Comparison of ENCODE assay signal across 12 cellular contexts in genomic region chr10:93126484-93127052, GRCh38. TPM values are rescaled to one million over a fixed set of nuclear protein-coding genes. Genes with fewer than 3 reads are reported as not detected.
DNase-seq lines count a peak whose midpoint lies in the region; ATAC-seq, FAIRE-seq and TF ChIP-seq lines count a peak whose summit lies in the region.
"Had no signal": no experiment of that assay in that cellular context is flagged by ENCODE, and none has a peak within 500 bp of the region (broad histone marks: within the 10 kb centered on the region; RNA-seq: fewer than 3 reads in every experiment).

No MANE protein-coding gene starts in this region.

- no peaks in the 10 kb centered on the region for H4K20me1 ChIP-seq in HepG2 (ENCODE audit: insufficient read depth, low read length)

- in situ Hi-C loops in astrocyte of the cerebellum (cut with HindIII; ENCODE audit: low sequenced_read_pairs) (no loop called here), HepG2 (cut with HindIII; ENCODE audit: extremely low pct_ligation_motif_present, low pct_unique_long_range_greater_than_20kb) (no loop called here)

- H3K79me2 ChIP-seq in HepG2 (ENCODE audit: insufficient read depth, low read length): no peaks in the 10 kb centered on the region

- no peak for FAIRE-seq in HepG2 (lab: Jason Lieb, UNC)

- H3K27ac ChIP-seq in HEK293 (ENCODE audit: extremely low read depth, low read depth, low read length) (no peak overlapping the region), HepG2 (ENCODE audit: extremely low read length, insufficient read depth, low read length) (no peak overlapping the region), heart right ventricle (no peak overlapping the region)
- H3K27ac ChIP-seq: adrenal gland, VCaP had no signal

- BruUV-seq in HepG2 (replicated peaks; lab: Mats Ljungman, UMichigan): no TSS peak

- H3K36me3 ChIP-seq in HEK293 (ENCODE audit: control insufficient read depth in 2 of 2, insufficient read depth in 1 of 2, low read length in 2 of 2) (no peaks in the 10 kb centered on the region), HepG2 (replicated peaks in 1 of 2; ENCODE audit: control insufficient read depth in 1 of 2, insufficient read depth in 2 of 2, low read length in 2 of 2) (no peaks in the 10 kb centered on the region), heart right ventricle (no peaks in the 10 kb centered on the region)
- H3K36me3 ChIP-seq: adrenal gland had no signal

- ATAC-seq in HepG2: no peak
- ATAC-seq in GM19328 (IDR thresholded peaks at IDR 0.05; ENCODE audit: unreplicated experiment): no peak
- ATAC-seq in heart right ventricle: no peak

- H3K9me3 ChIP-seq in HEK293 (ENCODE audit: control insufficient read depth, insufficient read depth, low read depth, low read length) (no peaks in the 10 kb centered on the region), HepG2 (ENCODE audit: low read length) (peaks cover 22% of the 10 kb centered on the region), heart right ventricle (peaks cover 0 to 28% (median 13%) of the 10 kb centered on the region in 11 donors)

- TF ChIP-seq CTCF in HEK293 (tag by site-specific recombination; IDR thresholded peaks at IDR 0.05) (no peak), astrocyte of the cerebellum (IDR thresholded peaks at IDR 0.05; ENCODE audit: low read depth, low read length, missing control alignments) (peak; percentile 19), HepG2 (CRISPR knock-in tag; IDR thresholded peaks at IDR 0.05) (peak; percentile 22; the same call in 1 of the 2 replicates), heart right ventricle (IDR thresholded peaks at IDR 0.05) (peak in 3 of 9 donors; percentile 14 to 28 (median 23))

- no peaks in the 10 kb centered on the region for H3K4me1 ChIP-seq in HEK293 (ENCODE audit: control insufficient read depth, insufficient read depth, low read length)
- H3K4me1 ChIP-seq in HepG2 (ENCODE audit: insufficient read depth, low read length): no peaks in the 10 kb centered on the region
- no peaks in the 10 kb centered on the region for H3K4me1 ChIP-seq in heart right ventricle
- H3K4me1 ChIP-seq: adrenal gland had no signal

- 23% methylated on average over 2 of the region's 2 CpGs for WGBS in HepG2 (ENCODE audit: low lambda C conversion rate)
- 88 to 94% methylated on average over 2 of the region's 2 CpGs for WGBS in heart right ventricle, 2 donors

- H3K4me3 ChIP-seq in HEK293 (ENCODE audit: low read depth, low read length) (no peak overlapping the region), astrocyte of the cerebellum (ENCODE audit: low read depth, low read length) (no peak overlapping the region), HepG2 (replicated peaks in 1 of 3; ENCODE audit: insufficient read depth in 1 of 3, low read depth in 2 of 3, low read length in 3 of 3) (no peak overlapping the region), heart right ventricle (no peak overlapping the region)
- H3K4me3 ChIP-seq: adrenal gland had no signal

- TF ChIP-seq RAD21 in HepG2 (CRISPR knock-in tag; IDR thresholded peaks at IDR 0.05): no peak

- no peak overlapping the region for H3K4me2 ChIP-seq in HepG2 (ENCODE audit: low read depth, low read length)

- TF ChIP-seq EP300 in HepG2 (IDR thresholded peaks at IDR 0.05; ENCODE audit: low read depth in 2 of 2, low read length in 2 of 2): no peak
- no peak for TF ChIP-seq EP300 in HepG2 (CRISPR knock-in tag; IDR thresholded peaks at IDR 0.05; ENCODE audit: borderline replicate concordance)

- H2AFZ ChIP-seq in HepG2 (ENCODE audit: low read length): no peak overlapping the region

- H3K27me3 ChIP-seq in HepG2 (ENCODE audit: control insufficient read depth in 1 of 2, insufficient read depth in 2 of 2, low read length in 2 of 2) (0 out of 5 replicates have a peak, but pooled peaks cover 0 to 3% of the 10 kb centered on the region in 2 experiments), heart right ventricle (no peaks in the 10 kb centered on the region)

- H3K9ac ChIP-seq in HepG2 (ENCODE audit: insufficient read depth, low read depth, low read length): no peak overlapping the region

- POLR2A ChIA-PET in HEK293 (lab: Yijun Ruan, JAX) (no interaction called here), HepG2 (lab: Yijun Ruan, JAX) (no interaction called here)

- no peak for TF ChIP-seq POLR2A in HepG2 (IDR thresholded peaks at IDR 0.05; ENCODE audit: insufficient read depth in 1 of 2, low read depth in 2 of 2, low read length in 2 of 2)

- DNase-seq in CMK (ENCODE audit: low read depth) (peak; percentile 45), astrocyte of the cerebellum (ENCODE audit: low read depth) (no peak), HepG2 (ENCODE audit: low spot score) (no peak), NCI-H1105 treated with DMSO at 0.1 percent for 48 hours (lab: John Stamatoyannopoulos, UW) (no peak), NCI-H2227 (lab: John Stamatoyannopoulos, UW; ENCODE audit: unreplicated experiment) (no peak), heart right ventricle (no peak)
- DNase-seq: adrenal gland; stimulated activated CD4-positive, alpha-beta T cell treated with anti-CD3 and anti-CD28 coated beads, Interleukin-4, amount 100 ng/mL, for 24 hours had no signal

- CTCF ChIA-PET in HEK293 (lab: Yijun Ruan, JAX): interaction anchor here (0.6 to 2.6 kb wide), 17 partner anchors 9 to 1908 kb away, joined by 3 to 18 read pairs (median 4); no protein-coding TSS in a partner anchor
- CTCF ChIA-PET in HepG2 (lab: Yijun Ruan, JAX; ENCODE audit: low intra/inter-chr PET ratio, low total read pairs): no interaction called here

- intact Hi-C loops in HepG2 (cut with micrococcal nuclease; ENCODE audit: unreplicated experiment) (no loop called here), heart right ventricle (cut with DNase I) (no loop called here)

TF ChIP-seq in HEK293, 187 proteins besides CTCF, POLR2A, EP300 and RAD21 (continues in another document):
- no peak for TF ChIP-seq BCL11B (tag by site-specific recombination; IDR thresholded peaks at IDR 0.05; ENCODE audit: low read depth)
- no peak for TF ChIP-seq ZNF416 (tag by site-specific recombination; IDR thresholded peaks at IDR 0.05)
- TF ChIP-seq ZNF2 (tag by site-specific recombination; IDR thresholded peaks at IDR 0.05): peak; percentile 99
- TF ChIP-seq ZNF423 (tag by site-specific recombination; IDR thresholded peaks at IDR 0.05): no peak
- TF ChIP-seq ZNF654 (tag by site-specific recombination; IDR thresholded peaks at IDR 0.05; ENCODE audit: low read depth): peak; percentile 29; the same call in 1 of the 2 replicates
- no peak for TF ChIP-seq ZNF837 (tag by site-specific recombination; IDR thresholded peaks at IDR 0.05)

TF ChIP-seq in HepG2, 621 proteins besides CTCF, POLR2A, EP300 and RAD21 (continues in another document):
- TF ChIP-seq GLI4 (CRISPR knock-in tag; IDR thresholded peaks at IDR 0.05; ENCODE audit: borderline replicate concordance) (no peak), MEIS1 (CRISPR knock-in tag; IDR thresholded peaks at IDR 0.05; ENCODE audit: borderline replicate concordance) (no peak), ZNF724P (CRISPR knock-in tag; IDR thresholded peaks at IDR 0.05; ENCODE audit: borderline replicate concordance) (no peak), ZNF879 (CRISPR knock-in tag; IDR thresholded peaks at IDR 0.05) (no peak), TEAD3 (CRISPR knock-in tag; optimal IDR thresholded peaks at IDR 0.05; ENCODE audit: borderline replicate concordance) (peak; percentile 40), SETDB1 (CRISPR knock-in tag; IDR thresholded peaks at IDR 0.05; ENCODE audit: borderline replicate concordance) (peak; percentile 85; the same call in 1 of the 2 replicates), ZNF577 (CRISPR knock-in tag; IDR thresholded peaks at IDR 0.05; ENCODE audit: borderline replicate concordance, low read depth) (no peak), PHF20 (CRISPR knock-in tag; IDR thresholded peaks at IDR 0.05) (no peak), PHF21A (CRISPR knock-in tag; IDR thresholded peaks at IDR 0.05) (no peak), ZNF33B (CRISPR knock-in tag; IDR thresholded peaks at IDR 0.05) (no peak), MXD3 (CRISPR knock-in tag; IDR thresholded peaks at IDR 0.05) (no peak), ZNF510 (CRISPR knock-in tag; IDR thresholded peaks at IDR 0.05; ENCODE audit: low read depth) (no peak), ARNTL (CRISPR knock-in tag; IDR thresholded peaks at IDR 0.05) (no peak), ZC3H13 (CRISPR knock-in tag; IDR thresholded peaks at IDR 0.05) (no peak), ATAD3A (CRISPR knock-in tag; IDR thresholded peaks at IDR 0.05) (no peak), THAP11 (CRISPR knock-in tag; IDR thresholded peaks at IDR 0.05) (no peak), RFXAP (CRISPR knock-in tag; IDR thresholded peaks at IDR 0.05; ENCODE audit: borderline replicate concordance) (no peak), TEAD2 (CRISPR knock-in tag; IDR thresholded peaks at IDR 0.05) (no peak)

RNA-seq across cellular contexts. Expression of gene CYP26A1, which starts 52.9 kb away (rescaled TPM):
- total RNA-seq in HepG2 (2016; rRNA removed; fragmentation: Illumina TruSeq; extraction: Trizol) (not detected in 2 replicates), heart right ventricle (not detected)
- not detected in 2 replicates for total RNA-seq in HepG2 (2016; cell fraction: cytosol; rRNA removed; fragmentation: Illumina TruSeq; extraction: Trizol; ENCODE audit: low read depth)
- total RNA-seq in HepG2 (2016; cell fraction: insoluble cytoplasmic fraction; rRNA removed; fragmentation: Illumina TruSeq; extraction: Trizol): not detected in 2 replicates
- total RNA-seq in HepG2 (2016; cell fraction: membrane; rRNA removed; fragmentation: Illumina TruSeq; extraction: Trizol): not detected in 2 replicates
- not detected in 2 replicates for total RNA-seq in HepG2 (2016; cell fraction: nucleus; rRNA removed; fragmentation: Illumina TruSeq; extraction: Trizol)
- polyA plus RNA-seq in HepG2 (2011; rRNA removed) (0.15 and 0.31 TPM in 2 replicates), heart right ventricle (not detected)
- 0.14 and 0.48 TPM in 2 replicates for polyA plus RNA-seq in HepG2 (2011; cell fraction: cytosol; rRNA removed)
- polyA plus RNA-seq in HepG2 (2011; cell fraction: nucleus; rRNA removed): 1.4 and 1.6 TPM in 2 replicates
- polyA plus RNA-seq in HepG2 (2012): not detected in 2 replicates
- not detected in 2 replicates for polyA plus RNA-seq in HepG2 (2016; cell fraction: cytosol; fragmentation: Illumina TruSeq; extraction: Trizol; ENCODE audit: low read depth)
- not detected in 2 replicates for polyA plus RNA-seq in HepG2 (2016; cell fraction: insoluble cytoplasmic fraction; fragmentation: Illumina TruSeq; extraction: Trizol; ENCODE audit: low read depth)
- polyA plus RNA-seq in HepG2 (2016; cell fraction: membrane; fragmentation: Illumina TruSeq; extraction: Trizol; ENCODE audit: low read depth): not detected in 2 replicates
- polyA plus RNA-seq in HepG2 (2016; cell fraction: nucleus; fragmentation: Illumina TruSeq; extraction: Trizol; ENCODE audit: insufficient read depth, low read depth): not detected in 2 replicates
- 0.20 TPM in 1 of 2 replicates, not detected in the other for polyA minus RNA-seq in HepG2 (2011; rRNA and poly(A)+ RNA removed; ENCODE audit: low replicate concordance)
- polyA minus RNA-seq in HepG2 (2011; cell fraction: cytosol; rRNA and poly(A)+ RNA removed): not detected in 2 replicates
- 0.13 TPM in 1 of 2 replicates, not detected in the other for polyA minus RNA-seq in HepG2 (2011; cell fraction: nucleus; rRNA and poly(A)+ RNA removed)
- total RNA-seq: glomerular endothelial cell had no signal
